In the genomic region with DNA sequence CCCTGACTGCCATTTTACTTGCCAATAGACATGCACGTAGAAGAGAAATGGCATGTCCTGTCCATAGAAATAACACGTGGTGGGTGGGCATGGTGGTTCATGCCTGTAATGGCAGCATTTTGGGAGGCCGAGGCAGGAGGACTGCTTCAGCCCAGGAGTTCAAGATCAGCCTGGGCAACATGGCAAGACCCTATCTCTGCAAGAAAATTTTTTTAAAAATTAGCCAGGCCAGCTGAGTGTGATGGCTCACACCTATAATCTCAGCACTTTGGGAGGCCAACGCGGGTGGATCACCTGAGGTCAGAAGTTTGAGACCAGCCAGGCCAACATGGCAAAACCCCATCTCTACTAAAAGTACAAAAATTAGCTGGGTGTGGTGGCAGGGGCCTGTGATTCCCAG, we compare ENCODE assay signal across 1 cellular context. TPM values are rescaled to one million over a fixed set of nuclear protein-coding genes. Genes with fewer than 3 reads are reported as not detected.
"Had no signal": no experiment of that assay in that cellular context is flagged by ENCODE, and none has a peak within 500 bp of the region (broad histone marks: within the 10 kb centered on the region; RNA-seq: fewer than 3 reads in every experiment).

No MANE protein-coding gene starts in this region.

RNA-seq across cellular contexts. Expression of a gene that starts 33.2 kb away (rescaled TPM):
- total RNA-seq: ascending aorta had no signal
